28 cellular contexts compared by ENCODE assay signal in the genomic region with DNA sequence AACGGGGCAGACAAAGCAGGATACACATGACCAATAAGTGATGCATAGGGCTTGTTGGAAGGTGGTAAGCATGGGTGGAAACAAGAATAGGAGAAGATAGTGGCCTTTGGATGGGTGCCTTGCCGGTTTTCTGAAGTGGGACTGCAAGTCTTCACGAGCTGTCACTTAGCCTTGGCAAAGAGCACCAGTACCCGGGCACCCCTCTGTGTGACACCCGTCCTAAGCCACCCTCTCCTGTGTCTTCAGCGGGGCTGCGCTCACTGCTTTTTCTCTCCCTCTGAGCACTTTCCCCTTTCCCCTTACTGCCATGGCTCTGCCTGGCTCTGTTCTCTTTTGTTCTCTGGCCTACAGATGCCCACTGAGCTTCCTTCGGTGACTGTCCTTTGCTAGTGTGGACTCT.
"Had no signal": no experiment of that assay in that cellular context is flagged by ENCODE, and none has a peak within 500 bp of the region (broad histone marks: within the 10 kb centered on the region; RNA-seq: fewer than 3 reads in every experiment).

No MANE protein-coding gene starts in this region.

- H3K4me1 ChIP-seq: colonic mucosa, esophagus squamous epithelium, gastroesophageal sphincter had no signal

- H3K4me1 Mint-ChIP-seq: activated B cell treated with CpG ODN at 0.5 μM for 24 hours; activated T-helper 17 cell treated with anti-CD3 and anti-CD28 coated beads, Interleukin-2, amount 50 U/mL, for 72 hours; T-helper 17 cell had no signal

- H3K9me3 Mint-ChIP-seq: activated B cell treated with CpG ODN at 0.5 μM for 24 hours; activated CD8-positive, alpha-beta T cell treated with anti-CD3 and anti-CD28 coated beads for 36 hours; activated T-cell treated with anti-CD3 and anti-CD28 coated beads, Interleukin-2, amount 50 U/mL, for 4 hours; activated T-helper 17 cell treated with anti-CD3 and anti-CD28 coated beads, Interleukin-2, amount 50 U/mL, for 72 hours; T-helper 2 cell treated with Interferon-gamma antibody and Interleukin-4, amounts not matched to agents 5 μg/mL and 100 μg/mL, for 36 hours had no signal

- H3K36me3 Mint-ChIP-seq: activated naive CD8-positive, alpha-beta T cell had no signal

- ATAC-seq: activated CD4-positive, CD25-positive, alpha-beta regulatory T cell treated with anti-CD3 and anti-CD28 coated beads, Interleukin-2, amount 50 U/mL, for 24 hours; activated CD8-positive, alpha-beta T cell treated with anti-CD3 and anti-CD28 coated beads for 36 hours; activated T-cell treated with anti-CD3 and anti-CD28 coated beads, Interleukin-2, amount 50 U/mL, for 4 hours; activated T-helper 17 cell treated with anti-CD3 and anti-CD28 coated beads, Interleukin-2, amount 50 U/mL, for 72 hours; gastroesophageal sphincter; T-helper 17 cell had no signal

- H3K4me3 ChIP-seq: colonic mucosa, esophagus squamous epithelium, gastroesophageal sphincter had no signal

- DNase-seq: activated B cell treated with CpG ODN at 0.5 μM for 24 hours; activated CD4-positive, alpha-beta T cell treated with anti-CD3 and anti-CD28 coated beads for 48 hours; activated CD4-positive, alpha-beta T cell treated with anti-CD3 and anti-CD28 coated beads, Interleukin-2, amount 50 U/mL, for 1 hour; activated CD4-positive, alpha-beta T cell treated with anti-CD3 and anti-CD28 coated beads, Interleukin-2, amount 50 U/mL, for 48 hours; activated CD8-positive, alpha-beta memory T cell treated with anti-CD3 and anti-CD28 coated beads for 24 hours; activated CD8-positive, alpha-beta T cell treated with anti-CD3 and anti-CD28 coated beads for 36 hours; activated effector memory CD4-positive, alpha-beta T cell treated with Interleukin-2 at 50 U/mL for 16 hours; activated gamma-delta T cell treated with Interleukin-2 at 50 U/mL for 16 hours; activated naive CD4-positive, alpha-beta T cell treated with anti-CD3 and anti-CD28 coated beads, Interleukin-2, amount 50 U/mL, for 16 hours; activated naive CD4-positive, alpha-beta T cell treated with Interleukin-2 at 50 U/mL for 16 hours; activated T-cell treated with anti-CD3 and anti-CD28 coated beads, Interleukin-2, amount 50 U/mL, for 4 hours; amniotic stem cell; central memory CD4-positive, alpha-beta T cell; cerebellar nuclear complex; colonic mucosa; effector CD8-positive, alpha-beta T cell; esophagus squamous epithelium; foreskin melanocyte; T-helper 1 cell; T-helper 17 cell; T1000; WERI-Rb-1 had no signal

- H3K27me3 ChIP-seq: colonic mucosa had no signal

- H3K27ac ChIP-seq: colonic mucosa, epithelial cell of prostate, esophagus squamous epithelium, gastroesophageal sphincter, WERI-Rb-1 had no signal

- H3K4me3 Mint-ChIP-seq: activated B cell treated with CpG ODN at 0.5 μM for 24 hours; activated CD8-positive, alpha-beta T cell treated with anti-CD3 and anti-CD28 coated beads for 36 hours; activated naive CD8-positive, alpha-beta T cell; activated T-cell treated with anti-CD3 and anti-CD28 coated beads, Interleukin-2, amount 50 U/mL, for 4 hours; activated T-helper 17 cell treated with anti-CD3 and anti-CD28 coated beads, Interleukin-2, amount 50 U/mL, for 72 hours; T-helper 17 cell; T-helper 2 cell treated with Interferon-gamma antibody and Interleukin-4, amounts not matched to agents 5 μg/mL and 100 μg/mL, for 36 hours had no signal

- H3K9me3 ChIP-seq: colonic mucosa, gastroesophageal sphincter had no signal

- H3K27ac Mint-ChIP-seq: activated B cell treated with CpG ODN at 0.5 μM for 24 hours; activated CD8-positive, alpha-beta T cell treated with anti-CD3 and anti-CD28 coated beads for 36 hours; activated naive CD8-positive, alpha-beta T cell; activated T-helper 17 cell treated with anti-CD3 and anti-CD28 coated beads, Interleukin-2, amount 50 U/mL, for 72 hours; T-helper 17 cell; T-helper 2 cell treated with Interferon-gamma antibody and Interleukin-4, amounts not matched to agents 5 μg/mL and 100 μg/mL, for 36 hours had no signal

- H3K36me3 ChIP-seq: colonic mucosa, esophagus squamous epithelium, gastroesophageal sphincter, WERI-Rb-1 had no signal

- H3K27me3 Mint-ChIP-seq: activated B cell treated with CpG ODN at 0.5 μM for 24 hours; activated naive CD8-positive, alpha-beta T cell had no signal
